8 cellular contexts compared by ENCODE assay signal in genomic region chr10:70169661-70170364, GRCh38. TPM values are rescaled to one million over a fixed set of nuclear protein-coding genes. Genes with fewer than 3 reads are reported as not detected.
DNase-seq lines count a peak whose midpoint lies in the region; ATAC-seq, FAIRE-seq and TF ChIP-seq lines count a peak whose summit lies in the region.

No MANE protein-coding gene starts in this region.

- 2% methylated on average over 31 of the region's 39 CpGs for WGBS in GM12878 (ENCODE audit: insufficient coverage, insufficient replicate concordance, low lambda C conversion rate, missing lambda C conversion rate)

- H4K20me1 ChIP-seq in GM12878 (ENCODE audit: control insufficient read depth, insufficient read depth): 0 out of 2 replicates have a peak, but pooled peaks cover 3% of the 10 kb centered on the region

- no peak for FAIRE-seq in GM12878 (lab: Jason Lieb, UNC)

- SMC1A ChIA-PET in GM12878 (lab: Charles Lee; ENCODE audit: uncharacterized antibody, unreplicated experiment): interaction anchor here (0.8 to 4.8 kb wide), 10 partner anchors 9 to 186 kb away, joined by 3 to 23 read pairs (median 5); partner anchors contain the start of gene TYSND1

- POLR2A ChIA-PET in GM12878 (lab: Charles Lee): interaction anchor here (0.8 to 3.4 kb wide), 12 partner anchors 11 to 235 kb away, joined by 3 to 45 read pairs (median 5); partner anchors contain the start of genes EIF4EBP2 and TYSND1

- peak overlapping the region; percentile 75 for H3K4me3 ChIP-seq in Jurkat, Clone E6-1 (ENCODE audit: low read length)
- H3K4me3 ChIP-seq in GM12878 (peak overlapping the region; percentile 91), kidney epithelial cell (ENCODE audit: low read depth, low read length) (peak overlapping the region; percentile 71), stomach smooth muscle (ENCODE audit: low read length in 2 of 2) (peak overlapping the region; percentile 91 to 95)

- no peak for TF ChIP-seq EP300 in GM12878 (IDR thresholded peaks at IDR 0.05; ENCODE audit: borderline replicate concordance in 1 of 2, control insufficient read depth in 1 of 2, low read depth in 2 of 2, low read length in 2 of 2)

- peaks cover 14% of the 10 kb centered on the region for H3K36me3 Mint-ChIP-seq in activated T-cell treated with anti-CD3 and anti-CD28 coated beads, Interleukin-2, amount 50 U/mL, for 4 hours (ENCODE audit: insufficient read depth)

- TF ChIP-seq POLR2A in GM12878 (IDR thresholded peaks at IDR 0.05; ENCODE audit: low read depth, low read length): no peak

- RAD21 ChIA-PET in GM12878 (lab: Charles Lee; ENCODE audit: unreplicated experiment): interaction anchor here (1.0 to 3.1 kb wide), 7 partner anchors 9 to 194 kb away, joined by 3 to 28 read pairs (median 6); partner anchors contain the start of gene TYSND1

- intact Hi-C loops in GM12878 (cut with micrococcal nuclease; ENCODE audit: unreplicated experiment): loop anchor here (5.0 kb wide), 1 partner anchor 187 kb away; no protein-coding TSS in a partner anchor

- peak; percentile 27 to 32 for ATAC-seq in activated T-cell treated with anti-CD3 and anti-CD28 coated beads, Interleukin-2, amount 50 U/mL, for 4 hours
- peak; percentile 35 for ATAC-seq in GM12878

- peaks cover 54% of the 10 kb centered on the region for H3K4me1 Mint-ChIP-seq in activated T-cell treated with anti-CD3 and anti-CD28 coated beads, Interleukin-2, amount 50 U/mL, for 4 hours (ENCODE audit: low read depth)

- no peak for TF ChIP-seq RAD21 in GM12878 (IDR thresholded peaks at IDR 0.05; ENCODE audit: insufficient read depth, low read depth, low read length)

- no peak for DNase-seq in activated T-cell treated with anti-CD3 and anti-CD28 coated beads, Interleukin-2, amount 50 U/mL, for 4 hours
- no peak for DNase-seq in activated T-cell treated with anti-CD3 and anti-CD28 coated beads, Interleukin-2, amount 50 U/mL, for 1 hour
- no peak for DNase-seq in Jurkat, Clone E6-1 (ENCODE audit: low read depth, low spot score)
- DNase-seq in GM12878 (ENCODE audit: low read depth, low spot score): no peak
- no peak for DNase-seq in kidney epithelial cell (ENCODE audit: low read depth)
- no peak for DNase-seq in cortex of kidney (lab: John Stamatoyannopoulos, UW)
- no peak for DNase-seq in NOMO-1 treated with dmso at 0.1 percent for 144 hours (lab: John Stamatoyannopoulos, UW; ENCODE audit: unreplicated experiment)

- H3K27me3 ChIP-seq in GM12878 (replicated peaks in 1 of 2; ENCODE audit: control insufficient read depth in 2 of 2, insufficient read depth in 2 of 2, low read length in 1 of 2) (no peaks in the 10 kb centered on the region), kidney epithelial cell (ENCODE audit: control insufficient read depth, insufficient read depth, low read length) (no peaks in the 10 kb centered on the region), stomach smooth muscle (ENCODE audit: control insufficient read depth in 1 of 2, insufficient read depth in 2 of 2, low read length in 2 of 2) (no peaks in the 10 kb centered on the region)

- H3K36me3 ChIP-seq in GM12878 (ENCODE audit: control insufficient read depth in 2 of 2, insufficient read depth in 2 of 2, low read length in 1 of 2): peaks cover 0 to 6% of the 10 kb centered on the region in 2 experiments; a peak in 1 of 4 replicates
- H3K36me3 ChIP-seq in kidney epithelial cell (ENCODE audit: control insufficient read depth, insufficient read depth, low read length): no peaks in the 10 kb centered on the region
- H3K36me3 ChIP-seq in stomach smooth muscle (ENCODE audit: control insufficient read depth in 2 of 2, insufficient read depth in 2 of 2, low read length in 2 of 2): peaks cover 0 to 4% of the 10 kb centered on the region in 2 donors

- no peak for TF ChIP-seq CTCF in GM12878 (IDR thresholded peaks at IDR 0.05 in 2 of 3, conservative IDR thresholded peaks at IDR 0.05 in 1 of 3; ENCODE audit: control insufficient read depth in 2 of 3, extremely low read depth in 1 of 3, insufficient read depth in 1 of 3, low read depth in 3 of 3, low read length in 3 of 3)
- TF ChIP-seq CTCF in kidney epithelial cell (IDR thresholded peaks at IDR 0.05; ENCODE audit: insufficient read depth, low read length, poor library complexity, severe bottlenecking): no peak

- in situ Hi-C loops in GM12878 (cut with MboI): no loop called here

- H3K9me3 Mint-ChIP-seq in activated T-cell treated with anti-CD3 and anti-CD28 coated beads, Interleukin-2, amount 50 U/mL, for 4 hours: no peaks in the 10 kb centered on the region

- H3K9ac ChIP-seq in GM12878 (ENCODE audit: control insufficient read depth, insufficient read depth, low read length) (peak overlapping the region; percentile 93), stomach smooth muscle (ENCODE audit: low read length in 2 of 2) (peak overlapping the region; percentile 92 to 95)

- peak overlapping the region; percentile 24; the same call in 1 of the 2 replicates for H2AFZ ChIP-seq in GM12878 (ENCODE audit: control insufficient read depth, low read depth, low read length)

- peaks cover 55% of the 10 kb centered on the region for H3K79me2 ChIP-seq in GM12878 (ENCODE audit: control insufficient read depth, insufficient read depth, low read length)

- no peaks in the 10 kb centered on the region for H3K9me3 ChIP-seq in GM12878 (replicated peaks; ENCODE audit: control insufficient read depth, insufficient read depth, low read length)
- H3K9me3 ChIP-seq in stomach smooth muscle (ENCODE audit: control insufficient read depth in 2 of 2, low read length in 2 of 2): no peaks in the 10 kb centered on the region

- BruUV-seq in GM12878 (replicated peaks; lab: Mats Ljungman, UMichigan): no TSS peak

- H3K4me1 ChIP-seq in GM12878 (ENCODE audit: control insufficient read depth, insufficient read depth, low read length) (peaks cover 11% of the 10 kb centered on the region), stomach smooth muscle (ENCODE audit: control insufficient read depth, insufficient read depth, low read length) (peaks cover 9% of the 10 kb centered on the region)

- peak overlapping the region; percentile 92 for H3K4me3 Mint-ChIP-seq in activated T-cell treated with anti-CD3 and anti-CD28 coated beads, Interleukin-2, amount 50 U/mL, for 4 hours

- H3K27ac ChIP-seq in GM12878 (ENCODE audit: control insufficient read depth, insufficient read depth) (peak overlapping the region; percentile 56), stomach smooth muscle (ENCODE audit: low read length) (peak overlapping the region; percentile 83)

- peak overlapping the region; percentile 95 for H3K4me2 ChIP-seq in GM12878 (ENCODE audit: control insufficient read depth, insufficient read depth)

- CTCF ChIA-PET in GM12878 (lab: Yijun Ruan, JAX): interaction anchor here (0.6 to 5.8 kb wide), 9 partner anchors 24 to 233 kb away, joined by 3 to 56 read pairs (median 3); partner anchors contain the start of gene TYSND1

- H3K27me3 Mint-ChIP-seq in activated T-cell treated with anti-CD3 and anti-CD28 coated beads, Interleukin-2, amount 50 U/mL, for 4 hours (ENCODE audit: low read depth): no peaks in the 10 kb centered on the region

RNA-seq across cellular contexts. Expression of gene SAR1A, which starts 0.5 kb away (rescaled TPM):
- total RNA-seq in activated T-cell treated with anti-CD3 and anti-CD28 coated beads, Interleukin-2, amount 50 U/mL, for 4 hours: 100 to 1,000 TPM; 140 to 147 (median 142) TPM
- 60.7 TPM for polyA plus RNA-seq in Jurkat, Clone E6-1 (2012; ENCODE audit: insufficient read depth, insufficient read length)
- 36.4 and 40.0 TPM in 2 replicates for total RNA-seq in GM12878 (2013; cell fraction: nucleolus; rRNA removed)
- total RNA-seq in GM12878 (2014; rRNA removed) (45.4 and 60.3 TPM in 2 replicates), GM12878 (2014; rRNA removed; fragmentation: Illumina TruSeq; extraction: Trizol) (52.7 and 54.7 TPM in 2 replicates), GM12878 (2021) (77.3 and 81.3 TPM in 2 replicates), kidney epithelial cell (47.4 and 53.8 TPM in 2 replicates)
- polyA plus RNA-seq in GM12878 (2011; ENCODE audit: low read depth): 31.2 TPM
- polyA plus RNA-seq in GM12878 (2011; rRNA removed) (85.0 and 101 TPM in 2 replicates), GM12878 (2014; fragmentation: Illumina TruSeq; extraction: Trizol) (54.8 and 55.6 TPM in 2 replicates), GM12878 (2014; fragmentation: Nextera tagmentation; extraction: Ambion mirVana) (10 to 100 TPM; 69.4 to 81.1 TPM), GM12878 (2014; rRNA removed) (29.3 and 33.2 TPM in 2 replicates), GM12878 (2016; fragmentation: Nextera tagmentation; extraction: Ambion mirVana) (10 to 100 TPM; 58.0 to 62.2 TPM)
- 21.4 and 21.6 TPM in 2 replicates for polyA plus RNA-seq in GM12878 (2011; cell fraction: cytosol; rRNA removed)
- 17.8 and 20.3 TPM in 2 replicates for polyA plus RNA-seq in GM12878 (2011; cell fraction: nucleus; rRNA removed)
- polyA plus RNA-seq in GM12878 (2012): 32.0 and 39.5 TPM in 2 replicates
- polyA minus RNA-seq in GM12878 (2011; rRNA and poly(A)+ RNA removed): 40.6 and 76.1 TPM in 2 replicates
- 18.6 and 25.1 TPM in 2 replicates for polyA minus RNA-seq in GM12878 (2011; cell fraction: cytosol; rRNA and poly(A)+ RNA removed)
- 10.0 and 14.1 TPM in 2 replicates for polyA minus RNA-seq in GM12878 (2011; cell fraction: nucleus; rRNA and poly(A)+ RNA removed)

RNA-seq across cellular contexts. Expression of gene TYSND1, which starts 23.3 kb away (rescaled TPM):
- total RNA-seq in activated T-cell treated with anti-CD3 and anti-CD28 coated beads, Interleukin-2, amount 50 U/mL, for 4 hours: 10 to 100 TPM; 11.6 to 11.9 (median 11.8) TPM
- 16.7 TPM for polyA plus RNA-seq in Jurkat, Clone E6-1 (2012; ENCODE audit: insufficient read depth, insufficient read length)
- 14.2 and 15.7 TPM in 2 replicates for total RNA-seq in GM12878 (2013; cell fraction: nucleolus; rRNA removed)
- total RNA-seq in GM12878 (2014; rRNA removed) (18.9 and 19.4 TPM in 2 replicates), GM12878 (2014; rRNA removed; fragmentation: Illumina TruSeq; extraction: Trizol) (8.1 and 8.7 TPM in 2 replicates), GM12878 (2021) (20.0 and 21.4 TPM in 2 replicates), kidney epithelial cell (11.9 and 13.1 TPM in 2 replicates)
- polyA plus RNA-seq in GM12878 (2011; ENCODE audit: low read depth): 5.0 TPM
- polyA plus RNA-seq in GM12878 (2011; rRNA removed) (3.5 and 5.6 TPM in 2 replicates), GM12878 (2014; fragmentation: Illumina TruSeq; extraction: Trizol) (4.7 and 8.6 TPM in 2 replicates), GM12878 (2014; fragmentation: Nextera tagmentation; extraction: Ambion mirVana) (1 to 10 TPM; 1.9 to 4.5 TPM), GM12878 (2014; rRNA removed) (16.7 and 17.4 TPM in 2 replicates), GM12878 (2016; fragmentation: Nextera tagmentation; extraction: Ambion mirVana) (10 to 100 TPM; 15.2 to 18.8 TPM)
- 6.1 and 8.6 TPM in 2 replicates for polyA plus RNA-seq in GM12878 (2011; cell fraction: cytosol; rRNA removed)
- 40.7 and 42.7 TPM in 2 replicates for polyA plus RNA-seq in GM12878 (2011; cell fraction: nucleus; rRNA removed)
- polyA plus RNA-seq in GM12878 (2012): 7.3 and 9.9 TPM in 2 replicates
- polyA minus RNA-seq in GM12878 (2011; rRNA and poly(A)+ RNA removed): 4.2 and 6.1 TPM in 2 replicates
- 2.7 and 2.9 TPM in 2 replicates for polyA minus RNA-seq in GM12878 (2011; cell fraction: cytosol; rRNA and poly(A)+ RNA removed)
- polyA minus RNA-seq in GM12878 (2011; cell fraction: nucleus; rRNA and poly(A)+ RNA removed): 8.0 and 12.7 TPM in 2 replicates

RNA-seq across cellular contexts. Expression of gene AIFM2, which starts 37.2 kb away (rescaled TPM):
- total RNA-seq in activated T-cell treated with anti-CD3 and anti-CD28 coated beads, Interleukin-2, amount 50 U/mL, for 4 hours: 10 to 100 TPM; 10.5 to 16.9 (median 11.1) TPM
- polyA plus RNA-seq in Jurkat, Clone E6-1 (2012; ENCODE audit: insufficient read depth, insufficient read length): 0.33 TPM
- 10.6 and 10.7 TPM in 2 replicates for total RNA-seq in GM12878 (2013; cell fraction: nucleolus; rRNA removed)
- total RNA-seq in GM12878 (2014; rRNA removed) (13.7 and 14.6 TPM in 2 replicates), GM12878 (2014; rRNA removed; fragmentation: Illumina TruSeq; extraction: Trizol) (12.1 and 12.6 TPM in 2 replicates), GM12878 (2021) (20.4 and 20.5 TPM in 2 replicates), kidney epithelial cell (12.4 and 12.7 TPM in 2 replicates)
- polyA plus RNA-seq in GM12878 (2011; ENCODE audit: low read depth): 6.9 TPM
- polyA plus RNA-seq in GM12878 (2011; rRNA removed) (11.7 and 17.5 TPM in 2 replicates), GM12878 (2014; fragmentation: Illumina TruSeq; extraction: Trizol) (5.7 and 12.2 TPM in 2 replicates), GM12878 (2014; fragmentation: Nextera tagmentation; extraction: Ambion mirVana) (1 to 10 TPM; 4.5 to 8.0 TPM), GM12878 (2014; rRNA removed) (20.3 and 24.5 TPM in 2 replicates), GM12878 (2016; fragmentation: Nextera tagmentation; extraction: Ambion mirVana) (10 to 100 TPM; 26.8 to 30.8 TPM)
- polyA plus RNA-seq in GM12878 (2011; cell fraction: cytosol; rRNA removed): 22.9 and 28.1 TPM in 2 replicates
- polyA plus RNA-seq in GM12878 (2011; cell fraction: nucleus; rRNA removed): 16.8 and 18.6 TPM in 2 replicates
- 13.4 and 14.1 TPM in 2 replicates for polyA plus RNA-seq in GM12878 (2012)
- polyA minus RNA-seq in GM12878 (2011; rRNA and poly(A)+ RNA removed): 10.3 and 17.0 TPM in 2 replicates
- polyA minus RNA-seq in GM12878 (2011; cell fraction: cytosol; rRNA and poly(A)+ RNA removed): 5.7 and 10.8 TPM in 2 replicates
- polyA minus RNA-seq in GM12878 (2011; cell fraction: nucleus; rRNA and poly(A)+ RNA removed): 4.4 and 7.7 TPM in 2 replicates
